In the genomic region with DNA sequence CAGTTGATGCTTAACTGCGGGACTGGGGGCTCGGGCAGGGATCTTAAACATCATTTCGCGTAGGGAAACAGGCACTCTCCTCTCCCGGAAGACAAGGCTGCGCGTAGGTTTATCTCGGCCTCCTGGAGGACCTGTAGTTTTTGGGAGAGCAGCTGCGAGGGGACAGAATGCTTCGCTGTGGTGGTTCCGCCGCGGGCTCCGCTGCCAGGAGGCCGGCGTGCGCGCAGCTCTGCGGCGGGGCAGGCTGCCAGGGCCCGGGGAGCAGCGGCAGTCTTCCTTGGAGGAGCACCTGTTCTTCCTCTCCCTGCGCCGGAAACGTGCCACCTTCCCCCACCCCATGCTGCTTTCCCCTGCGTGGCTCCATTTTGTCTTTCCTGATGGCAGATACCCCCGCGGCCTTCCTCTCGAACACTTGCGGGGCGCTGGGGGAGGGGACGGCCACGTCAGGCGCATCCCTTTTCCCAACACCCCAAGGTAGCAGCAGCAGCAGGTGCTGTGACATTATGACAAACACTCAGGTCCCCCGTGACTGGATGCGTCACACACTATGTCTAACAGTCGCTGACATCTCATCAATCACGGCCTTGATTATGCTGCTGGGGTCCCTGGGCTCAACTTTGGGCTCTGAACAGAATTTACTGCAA, we compare ENCODE assay signal across 1 cellular context.
TF ChIP-seq lines count a peak whose summit lies in the region.

No MANE protein-coding gene starts in this region.

TF ChIP-seq in WTC11, 78 proteins besides CTCF, POLR2A, EP300 and RAD21 (continued from another document):
- TF ChIP-seq RORB (CRISPR knock-in tag; IDR thresholded peaks at IDR 0.05) = no peak
TF ChIP-seq in WTC11: peak in this region for 5.
